8 cellular contexts compared by ENCODE assay signal in the genomic region with DNA sequence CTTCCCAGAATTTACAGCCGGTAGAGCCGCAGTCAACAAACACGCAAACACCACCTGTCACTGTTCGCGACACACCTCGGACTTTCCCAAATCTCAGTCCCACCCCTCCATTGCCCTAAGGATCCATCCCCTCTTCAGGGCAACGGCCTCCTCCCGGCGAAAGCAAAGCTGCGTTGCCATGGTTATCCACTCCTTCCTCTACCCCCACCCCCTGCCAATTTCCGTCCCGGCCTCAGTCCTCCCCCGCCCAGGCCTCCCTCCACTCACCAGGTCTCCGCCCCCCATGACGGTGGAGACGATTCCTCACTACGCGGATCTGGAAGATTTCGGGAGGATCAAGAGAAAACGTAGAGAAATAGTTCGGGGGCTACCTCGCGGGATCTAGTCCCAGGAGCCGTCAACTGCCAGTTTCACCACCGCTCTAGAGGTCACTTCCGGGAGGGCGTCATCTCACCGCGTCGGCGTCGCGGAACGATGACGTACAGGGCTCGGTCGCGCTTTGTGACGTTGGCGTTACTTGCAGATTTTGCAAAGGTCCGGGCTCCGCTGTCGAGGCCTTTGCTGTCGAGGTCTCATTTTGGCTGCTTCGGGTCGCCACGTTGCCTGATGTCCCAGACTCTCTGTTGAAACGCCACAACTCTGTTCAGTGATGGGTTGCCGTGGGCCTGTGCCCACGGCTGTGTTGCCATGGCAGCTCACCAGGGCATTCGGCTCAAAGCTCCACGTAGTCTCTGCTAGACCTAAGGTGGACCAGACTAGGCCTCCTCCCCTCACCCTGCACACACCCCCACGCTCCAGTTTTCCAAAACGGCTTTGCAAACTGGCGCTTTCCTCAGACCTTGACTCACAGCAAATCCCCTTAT. TPM values are rescaled to one million over a fixed set of nuclear protein-coding genes. Genes with fewer than 3 reads are reported as not detected.
DNase-seq lines count a peak whose midpoint lies in the region; ATAC-seq and TF ChIP-seq lines count a peak whose summit lies in the region.

A gene (minus strand): TSS at position 423 of the 863 bp plus-strand sequence. CDS start 138 bp downstream, at position 285.

- CTCF ChIA-PET in Caco-2 (lab: Charles Lee) = interaction anchor here (0.6 to 1.2 kb wide), 4 partner anchors 28 to 413 kb away, joined by 3 to 5 read pairs (median 4); a partner anchor contains a TSS

- H3K4me1 Mint-ChIP-seq in Caco-2 (ENCODE audit: low read depth, unreplicated experiment) (no peaks in the 10 kb centered on the region), IgD-negative memory B cell (peaks cover 13 to 19% (median 16%) of the 10 kb centered on the region in 3 donors)

- no peaks in the 10 kb centered on the region for H3K27me3 ChIP-seq in Caco-2 (replicated peaks; ENCODE audit: control insufficient read depth, insufficient read depth, low read length)
- no peaks in the 10 kb centered on the region for H3K27me3 ChIP-seq in mononuclear cell (ENCODE audit: insufficient read depth, low read length)

- DNase-seq in Caco-2 (peak; percentile 97 to 98), OCI-M1 (lab: John Stamatoyannopoulos, UW) (peak; percentile 97), activated T-cell treated with anti-CD3 and anti-CD28 coated beads for 24 hours (ENCODE audit: low read depth) (peak; percentile 95), epithelial cell of esophagus (ENCODE audit: low read depth) (peak; percentile 94)
- DNase-seq in stimulated activated CD8-positive, alpha-beta memory T cell treated with anti-CD3 and anti-CD28 coated beads, Interleukin-2, amount 100 ng/mL, for 48 hours (ENCODE audit: low read depth in 2 of 2) = peak; percentile 86 to 96

- POLR2A ChIA-PET in Caco-2 (lab: Charles Lee) = interaction anchor here (0.6 to 1.8 kb wide), 6 partner anchors 13 to 319 kb away, joined by 3 to 18 read pairs (median 3); a partner anchor contains a TSS

- H3K9me3 ChIP-seq in Caco-2 (no peaks in the 10 kb centered on the region), mononuclear cell (ENCODE audit: low read depth, low read length) (no peaks in the 10 kb centered on the region)

- peak; percentile 70 for ATAC-seq in GM21515 (IDR thresholded peaks at IDR 0.05; ENCODE audit: unreplicated experiment)

- TSS peak; percentile 81 for BruUV-seq in Caco-2 (replicated peaks; lab: Mats Ljungman, UMichigan)

- H3K4me1 ChIP-seq in Caco-2 = peaks cover 9% of the 10 kb centered on the region
- peaks cover 22% of the 10 kb centered on the region for H3K4me1 ChIP-seq in mononuclear cell (ENCODE audit: insufficient read depth, low read length)

- no peak for TF ChIP-seq CTCF in Caco-2 (IDR thresholded peaks at IDR 0.05; ENCODE audit: insufficient read depth in 1 of 2, low read depth in 1 of 2, low read length in 1 of 2, severe bottlenecking in 1 of 2, unreplicated experiment in 1 of 2)
- no peak for TF ChIP-seq CTCF in epithelial cell of esophagus (IDR thresholded peaks at IDR 0.05; ENCODE audit: insufficient read depth, low read depth, low read length, missing control alignments)

- intact Hi-C loops in Caco-2 (cut with micrococcal nuclease; ENCODE audit: unreplicated experiment) = loop anchor here (1.0 kb wide), 2 partner anchors 25 to 28 kb away; a partner anchor contains a TSS

- H3K4me3 Mint-ChIP-seq in Caco-2 (ENCODE audit: unreplicated experiment) (peak within 1 kb of the TSS; percentile 98), IgD-negative memory B cell (peak within 1 kb of the TSS; percentile 96 to 100 (median 98))

- H3K27me3 Mint-ChIP-seq in Caco-2 (ENCODE audit: insufficient read depth, unreplicated experiment) (no peaks in the 10 kb centered on the region), IgD-negative memory B cell (no peaks in the 10 kb centered on the region)

- H3K9me3 Mint-ChIP-seq in Caco-2 (ENCODE audit: unreplicated experiment) = no peaks in the 10 kb centered on the region
- no peaks in the 10 kb centered on the region for H3K9me3 Mint-ChIP-seq in IgD-negative memory B cell

- H3K4me3 ChIP-seq in Caco-2 (ENCODE audit: low read depth, low read length) = peak within 1 kb of the TSS; percentile 86
- peak within 1 kb of the TSS; percentile 99 for H3K4me3 ChIP-seq in epithelial cell of esophagus (ENCODE audit: low read length)
- peak within 1 kb of the TSS; percentile 62 for H3K4me3 ChIP-seq in mononuclear cell (ENCODE audit: low read length)

- H3K36me3 ChIP-seq in Caco-2 (ENCODE audit: control insufficient read depth, insufficient read depth, low read length) = no peaks in the 10 kb centered on the region

- H3K27ac Mint-ChIP-seq in Caco-2 (ENCODE audit: unreplicated experiment) = peak within 1 kb of the TSS; percentile 100
- H3K27ac Mint-ChIP-seq in IgD-negative memory B cell = peak within 1 kb of the TSS; percentile 99 to 100 (median 100)

- H3K36me3 Mint-ChIP-seq in Caco-2 (ENCODE audit: insufficient read depth, unreplicated experiment) (peaks cover 35% of the 10 kb centered on the region), IgD-negative memory B cell (no peaks in the 10 kb centered on the region)

RNA-seq across cellular contexts. Expression of the gene that starts here (rescaled TPM):
- total RNA-seq in Caco-2 (2022) (18.2 and 19.1 TPM in 2 replicates), mononuclear cell (30.0 TPM)
- polyA plus RNA-seq in IgD-negative memory B cell = 17.1 TPM

Comparison
In these comparisons a context has a peak if more than half of its experiments do, and no peak if none do; other contexts are left out.
1. Peak in every context shown above with its lines: DNase-seq, ATAC-seq and H3K4me3 ChIP-seq.